15 cellular contexts compared by ENCODE assay signal in the genomic region with DNA sequence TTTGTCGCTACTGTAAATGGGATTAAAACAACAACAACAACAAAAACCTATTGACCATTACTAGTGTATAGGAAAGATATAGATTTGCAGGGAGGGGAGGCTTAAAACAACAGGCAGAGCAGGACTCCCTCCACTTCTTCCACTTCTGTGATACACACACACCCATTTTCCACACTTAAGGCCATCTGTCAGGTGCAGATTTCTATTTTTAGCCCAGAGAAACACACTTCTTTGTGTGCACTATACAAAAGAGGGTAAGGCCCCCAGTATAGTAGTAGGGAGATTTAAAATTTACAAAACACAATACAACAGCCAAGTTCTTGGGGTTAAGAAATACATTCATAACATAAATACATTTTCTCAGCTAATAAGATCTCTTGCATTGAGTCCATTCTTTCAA. TPM values are rescaled to one million over a fixed set of nuclear protein-coding genes. Genes with fewer than 3 reads are reported as not detected.
DNase-seq lines count a peak whose midpoint lies in the region; ATAC-seq and TF ChIP-seq lines count a peak whose summit lies in the region.
"Had no signal": no experiment of that assay in that cellular context is flagged by ENCODE, and none has a peak within 500 bp of the region (broad histone marks: within the 10 kb centered on the region; RNA-seq: fewer than 3 reads in every experiment).

No MANE protein-coding gene starts in this region.

- H3K27ac Mint-ChIP-seq in HFFc6, result no peak overlapping the region
- H3K27ac Mint-ChIP-seq: activated naive CD8-positive, alpha-beta T cell; CD4-positive, alpha-beta T cell had no signal

- H3K9me3 Mint-ChIP-seq in HFFc6, result no peaks in the 10 kb centered on the region
- H3K9me3 Mint-ChIP-seq: CD4-positive, alpha-beta T cell had no signal

- ATAC-seq in left colon (peak; percentile 44), HG03460 (IDR thresholded peaks at IDR 0.05; ENCODE audit: unreplicated experiment) (no peak)

- H4K20me1 ChIP-seq in DOHH2 (ENCODE audit: control insufficient read depth, insufficient read depth, low read depth, low read length) (peaks cover 13% of the 10 kb centered on the region; the same call in 1 of the 2 replicates), PC-9 (ENCODE audit: insufficient read depth) (peaks cover 15% of the 10 kb centered on the region)

- no peaks in the 10 kb centered on the region for H3K9me2 ChIP-seq in DOHH2 (replicated peaks; ENCODE audit: control insufficient read depth, low read length)
- no peaks in the 10 kb centered on the region for H3K9me2 ChIP-seq in PC-9 (ENCODE audit: insufficient read depth)

- H3K36me3 ChIP-seq in DOHH2 (ENCODE audit: control insufficient read depth, low read length) (peaks cover 3% of the 10 kb centered on the region; the same call in 1 of the 2 replicates), PC-9 (ENCODE audit: low read depth) (no peaks in the 10 kb centered on the region)

- no peak overlapping the region for H2AFZ ChIP-seq in PC-9

- H3K4me2 ChIP-seq in DOHH2 (ENCODE audit: low read length) (peak overlapping the region; percentile 9), PC-9 (peak overlapping the region; percentile 41; the same call in 1 of the 2 replicates)

- no TSS peak for BruUV-seq in PC-9 (replicated peaks; lab: Mats Ljungman, UMichigan)

- H3K27me3 ChIP-seq in DOHH2 (ENCODE audit: control insufficient read depth, low read length) (no peaks in the 10 kb centered on the region), PC-9 (ENCODE audit: insufficient read depth, low read depth) (no peaks in the 10 kb centered on the region)

- DNase-seq in NCI-H2029 (lab: John Stamatoyannopoulos, UW), result peak; percentile 5
- no peak for DNase-seq in NCI-H2029 treated with DMSO at 0.1 percent for 48 hours (lab: John Stamatoyannopoulos, UW)
- no peak for DNase-seq in PC-9
- no peak for DNase-seq in left colon
- no peak for DNase-seq in NK-92 (lab: John Stamatoyannopoulos, UW; ENCODE audit: unreplicated experiment)
- no peak for DNase-seq in HFFc6
- DNase-seq: CD4-positive, alpha-beta T cell; foreskin fibroblast; GF-D8; lower lobe of right lung; NCI-H2081 treated with DMSO at 0.1 percent for 48 hours; retina had no signal

- TF ChIP-seq CTCF in DOHH2 (IDR thresholded peaks at IDR 0.05; ENCODE audit: low read depth, low read length, poor library complexity, severe bottlenecking) (no peak), PC-9 (conservative IDR thresholded peaks at IDR 0.05) (no peak), HFFc6 (IDR thresholded peaks at IDR 0.05) (no peak)

- intact Hi-C loops in PC-9 (cut with micrococcal nuclease; ENCODE audit: unreplicated experiment) (loop anchor here (1.0 kb wide), 2 partner anchors 22 to 23 kb away; no protein-coding TSS in a partner anchor), left colon (cut with DNase I, micrococcal nuclease) (no loop called here)

- CTCF ChIA-PET in PC-9 (lab: Charles Lee), result interaction anchor here (0.6 to 1.1 kb wide), 3 partner anchors 31 to 132 kb away, joined by 3 to 4 read pairs (median 3); no protein-coding TSS in a partner anchor

- no peak overlapping the region for H3K4me3 ChIP-seq in DOHH2 (ENCODE audit: low read length)
- no peak overlapping the region for H3K4me3 ChIP-seq in PC-9
- H3K4me3 ChIP-seq: lower lobe of right lung had no signal

- H3K4me1 Mint-ChIP-seq in HFFc6 (ENCODE audit: low read depth), result peaks cover 19% of the 10 kb centered on the region

- H3K36me3 Mint-ChIP-seq in HFFc6 (ENCODE audit: low read depth), result no peaks in the 10 kb centered on the region

- H3F3A ChIP-seq in DOHH2 (ENCODE audit: control insufficient read depth, insufficient read depth), result no peaks in the 10 kb centered on the region
- H3F3A ChIP-seq in PC-9 (ENCODE audit: insufficient read depth, low read depth), result peaks cover 24% of the 10 kb centered on the region

- H3K27ac ChIP-seq in DOHH2 (ENCODE audit: low read depth, low read length) (no peak overlapping the region), PC-9 (peak overlapping the region; percentile 85)
- H3K27ac ChIP-seq: lower lobe of right lung had no signal

- peaks cover 19% of the 10 kb centered on the region for H3K4me1 ChIP-seq in DOHH2 (ENCODE audit: control insufficient read depth, low read length)
- peaks cover 32% of the 10 kb centered on the region for H3K4me1 ChIP-seq in PC-9 (replicated peaks; ENCODE audit: insufficient read depth)

- H3K79me2 ChIP-seq in DOHH2 (ENCODE audit: control insufficient read depth, low read length), result peaks cover 61% of the 10 kb centered on the region
- peaks cover 96% of the 10 kb centered on the region for H3K79me2 ChIP-seq in PC-9 (ENCODE audit: low read depth)

- H3K27me3 Mint-ChIP-seq in HFFc6 (ENCODE audit: insufficient read depth), result peaks cover 2% of the 10 kb centered on the region; the same call in 1 of the 2 replicates
- H3K27me3 Mint-ChIP-seq: activated naive CD8-positive, alpha-beta T cell; CD4-positive, alpha-beta T cell had no signal

- H3K4me3 Mint-ChIP-seq in HFFc6, result no peak overlapping the region
- H3K4me3 Mint-ChIP-seq: activated naive CD8-positive, alpha-beta T cell; CD4-positive, alpha-beta T cell had no signal

- POLR2A ChIA-PET in PC-9 (lab: Charles Lee; ENCODE audit: unreplicated experiment), result interaction anchor here (1.9 kb wide), 1 partner anchor 22 kb away, joined by 35 read pairs; a partner anchor contains a TSS

- H3K9me3 ChIP-seq in DOHH2 (ENCODE audit: control insufficient read depth, insufficient read depth, low read length) (no peaks in the 10 kb centered on the region), PC-9 (ENCODE audit: insufficient read depth, low read depth) (no peaks in the 10 kb centered on the region)
- H3K9me3 ChIP-seq: lower lobe of right lung had no signal

RNA-seq across cellular contexts. Expression of a gene that starts 22.4 kb away (rescaled TPM):
- total RNA-seq in PC-9 (2021) (77.2 and 78.1 TPM in 2 replicates), left colon (10 to 100 TPM; 34.0 to 35.4 TPM)
- 10 to 100 TPM; 21.1 to 24.4 (median 23.2) TPM for total RNA-seq in HFFc6 (2021; fragmentation: NEBNext Ultra II Directional; extraction: Animal tissue kit (Norgen Biotek cat#: 25700))
